Comparison of ENCODE assay signal across 8 cellular contexts in genomic region chr14:92651106-92651792, GRCh38.
DNase-seq lines count a peak whose midpoint lies in the region; ATAC-seq lines count a peak whose summit lies in the region.

No MANE protein-coding gene starts in this region.

- DNase-seq in CD1c-positive myeloid dendritic cell (ENCODE audit: extremely low spot score) = peak; percentile 92
- peak; percentile 65 for DNase-seq in activated T-cell treated with anti-CD3 and anti-CD28 coated beads for 4 hours
- peak; percentile 26 for DNase-seq in left kidney (ENCODE audit: low read depth, low spot score)
- DNase-seq in stimulated activated CD8-positive, alpha-beta memory T cell treated with anti-CD3 and anti-CD28 coated beads, Interleukin-7, amount 100 ng/mL, for 1 hour (ENCODE audit: low read depth in 2 of 2) = peak; percentile 46 to 58
- no peak for DNase-seq in NCI-H1105 treated with DMSO at 0.1 percent for 48 hours (lab: John Stamatoyannopoulos, UW)
- no peak for DNase-seq in foreskin melanocyte

- peak; percentile 58 for ATAC-seq in GM21423 (IDR thresholded peaks at IDR 0.05; ENCODE audit: unreplicated experiment)

- no peaks in the 10 kb centered on the region for H3K9me3 ChIP-seq in KOPT-K1 (ENCODE audit: insufficient read depth, low read length, poor library complexity, severe bottlenecking)

- H3K36me3 ChIP-seq in KOPT-K1 (ENCODE audit: insufficient read depth, low read length) = peaks cover 50% of the 10 kb centered on the region

- H3K27ac ChIP-seq in KOPT-K1 (ENCODE audit: low read depth, low read length, poor library complexity, severe bottlenecking) = peak overlapping the region; percentile 85

Comparison
In these comparisons a context has a peak if more than half of its experiments do, and no peak if none do; other contexts are left out.
1. DNase-seq: peak in CD1c-positive myeloid dendritic cell (single experiment), activated T-cell treated with anti-CD3 and anti-CD28 coated beads for 4 hours (single experiment), left kidney (single experiment) and stimulated activated CD8-positive, alpha-beta memory T cell treated with anti-CD3 and anti-CD28 coated beads, Interleukin-7, amount 100 ng/mL, for 1 hour (2 of 2); none in NCI-H1105 treated with DMSO at 0.1 percent for 48 hours (single experiment) and foreskin melanocyte (single experiment).